ENCODE assay signal across 24 cellular contexts in genomic region chr6:44008821-44009370, GRCh38.
A peak's percentile ranks its signal among the peaks of the same experiment; 100 is the strongest.
DNase-seq lines count a peak whose midpoint lies in the region; ATAC-seq, FAIRE-seq and TF ChIP-seq lines count a peak whose summit lies in the region.
"Had no signal": no experiment of that assay in that cellular context is flagged by ENCODE, and none has a peak within 500 bp of the region (broad histone marks: within the 10 kb centered on the region; RNA-seq: fewer than 3 reads in every experiment).

No MANE protein-coding gene starts in this region.

- H3K4me2 ChIP-seq in osteoblast (ENCODE audit: insufficient read depth, low read length), result no peak overlapping the region

- ATAC-seq in activated CD4-positive, alpha-beta T cell treated with anti-CD3 and anti-CD28 coated beads for 36 hours, result no peak
- ATAC-seq: Panc1 had no signal

- no peak for FAIRE-seq in GM19239 (lab: Jason Lieb, UNC)
- FAIRE-seq: HTR-8/SVneo had no signal

- no TSS peak for BruUV-seq in Calu3 (replicated peaks; lab: Mats Ljungman, UMichigan)

- POLR2A ChIA-PET in activated CD4-positive, alpha-beta T cell treated with anti-CD3 and anti-CD28 coated beads, Interleukin-2, amount 10 ng/mL, durations not matched to agents 7 days and 5 days (lab: Charles Lee), result no interaction called here
- POLR2A ChIA-PET in activated CD4-positive, alpha-beta T cell treated with anti-CD3 and anti-CD28 coated beads for 36 hours (lab: Charles Lee), result interaction anchor here (0.6 kb wide), 1 partner anchor 296 kb away, joined by 3 read pairs; no protein-coding TSS in a partner anchor

- H3K4me1 Mint-ChIP-seq in activated CD4-positive, alpha-beta T cell treated with anti-CD3 and anti-CD28 coated beads, Interleukin-2, amount 10 ng/mL, durations not matched to agents 7 days and 5 days, result peaks cover 2% of the 10 kb centered on the region
- no peaks in the 10 kb centered on the region for H3K4me1 Mint-ChIP-seq in activated CD4-positive, alpha-beta T cell treated with anti-CD3 and anti-CD28 coated beads for 36 hours
- H3K4me1 Mint-ChIP-seq in Calu3 (ENCODE audit: low read depth, unreplicated experiment), result peaks cover 70% of the 10 kb centered on the region

- H3K27me3 ChIP-seq in osteoblast (ENCODE audit: insufficient read depth, low read length), result no peaks in the 10 kb centered on the region
- H3K27me3 ChIP-seq: BE2C, MG63 had no signal

- TF ChIP-seq CTCF in Calu3 (IDR thresholded peaks at IDR 0.05; ENCODE audit: unreplicated experiment) (no peak), coronary artery (IDR thresholded peaks at IDR 0.05) (no peak), osteoblast (IDR thresholded peaks at IDR 0.05; ENCODE audit: extremely low read depth, low read depth, low read length) (no peak)

- H3K27ac ChIP-seq in coronary artery (no peak overlapping the region), osteoblast (ENCODE audit: low read depth, low read length) (no peak overlapping the region)
- H3K27ac ChIP-seq: 22Rv1 had no signal

- no peaks in the 10 kb centered on the region for H3K9me3 Mint-ChIP-seq in activated CD4-positive, alpha-beta T cell treated with anti-CD3 and anti-CD28 coated beads, Interleukin-2, amount 10 ng/mL, durations not matched to agents 7 days and 5 days
- H3K9me3 Mint-ChIP-seq in activated CD4-positive, alpha-beta T cell treated with anti-CD3 and anti-CD28 coated beads for 36 hours (ENCODE audit: low read depth), result no peaks in the 10 kb centered on the region
- no peaks in the 10 kb centered on the region for H3K9me3 Mint-ChIP-seq in Calu3 (ENCODE audit: low read depth, unreplicated experiment)
- H3K9me3 Mint-ChIP-seq: CD4-positive, CD25-positive, alpha-beta regulatory T cell; IgD-negative memory B cell had no signal

- peaks cover 26% of the 10 kb centered on the region for H3K27me3 Mint-ChIP-seq in activated CD4-positive, alpha-beta T cell treated with anti-CD3 and anti-CD28 coated beads, Interleukin-2, amount 10 ng/mL, durations not matched to agents 7 days and 5 days
- peaks cover 14% of the 10 kb centered on the region for H3K27me3 Mint-ChIP-seq in activated CD4-positive, alpha-beta T cell treated with anti-CD3 and anti-CD28 coated beads for 36 hours
- no peaks in the 10 kb centered on the region for H3K27me3 Mint-ChIP-seq in Calu3 (ENCODE audit: unreplicated experiment)

- no peak for DNase-seq in activated CD4-positive, alpha-beta T cell treated with anti-CD3 and anti-CD28 coated beads, Interleukin-2, amount 10 ng/mL, durations not matched to agents 7 days and 5 days
- no peak for DNase-seq in activated CD4-positive, alpha-beta T cell treated with anti-CD3 and anti-CD28 coated beads for 36 hours
- DNase-seq in Calu3 (no peak), coronary artery (ENCODE audit: low spot score) (peak; percentile 38), osteoblast (ENCODE audit: insufficient read length, low spot score, missing footprints) (peak; percentile 31), superior temporal gyrus (ENCODE audit: extremely low spot score) (no peak), GM19239 (ENCODE audit: insufficient read length, low spot score) (no peak), foreskin melanocyte (no peak)
- DNase-seq: BE2C; CD4-positive, CD25-positive, alpha-beta regulatory T cell; COR-L47; DMS153; GF-D8; GOT3; Kasumi-1; MG63; NCI-H1048; NCI-H1436; NCI-H2029; NCI-H526 had no signal

- no peak overlapping the region for H3K4me3 Mint-ChIP-seq in activated CD4-positive, alpha-beta T cell treated with anti-CD3 and anti-CD28 coated beads, Interleukin-2, amount 10 ng/mL, durations not matched to agents 7 days and 5 days
- no peak overlapping the region for H3K4me3 Mint-ChIP-seq in activated CD4-positive, alpha-beta T cell treated with anti-CD3 and anti-CD28 coated beads for 36 hours
- no peak overlapping the region for H3K4me3 Mint-ChIP-seq in Calu3 (ENCODE audit: low read depth, unreplicated experiment)
- H3K4me3 Mint-ChIP-seq: IgD-negative memory B cell had no signal

- CTCF ChIA-PET in activated CD4-positive, alpha-beta T cell treated with anti-CD3 and anti-CD28 coated beads, Interleukin-2, amount 10 ng/mL, durations not matched to agents 7 days and 5 days (lab: Charles Lee), result interaction anchor here (1.0 kb wide), 1 partner anchor 19 kb away, joined by 3 read pairs; no protein-coding TSS in a partner anchor
- CTCF ChIA-PET in activated CD4-positive, alpha-beta T cell treated with anti-CD3 and anti-CD28 coated beads for 36 hours (lab: Charles Lee), result no interaction called here
- CTCF ChIA-PET in Calu3 (lab: Charles Lee), result interaction anchor here (0.5 to 4.3 kb wide), 5 partner anchors 8 to 135 kb away, joined by 3 to 33 read pairs (median 3); no protein-coding TSS in a partner anchor

- H3K4me3 ChIP-seq in coronary artery (no peak overlapping the region), osteoblast (ENCODE audit: insufficient read depth, low read length) (no peak overlapping the region)
- H3K4me3 ChIP-seq: MG63 had no signal

- intact Hi-C loops in activated CD4-positive, alpha-beta T cell treated with anti-CD3 and anti-CD28 coated beads for 36 hours (cut with DNase I, micrococcal nuclease), result no loop called here
- intact Hi-C loops in Calu3 (cut with micrococcal nuclease; ENCODE audit: unreplicated experiment), result loop anchor here (10.0 kb wide), 1 partner anchor 154 kb away; no protein-coding TSS in a partner anchor

- H3K79me2 ChIP-seq in osteoblast (ENCODE audit: insufficient read depth, low read length), result no peaks in the 10 kb centered on the region

- peak overlapping the region; percentile 46 for H3K27ac Mint-ChIP-seq in activated CD4-positive, alpha-beta T cell treated with anti-CD3 and anti-CD28 coated beads, Interleukin-2, amount 10 ng/mL, durations not matched to agents 7 days and 5 days
- no peak overlapping the region for H3K27ac Mint-ChIP-seq in activated CD4-positive, alpha-beta T cell treated with anti-CD3 and anti-CD28 coated beads for 36 hours
- H3K27ac Mint-ChIP-seq in Calu3 (ENCODE audit: unreplicated experiment), result peak overlapping the region; percentile 15
- H3K27ac Mint-ChIP-seq: CD4-positive, CD25-positive, alpha-beta regulatory T cell; IgD-negative memory B cell had no signal

- H3K4me1 ChIP-seq in osteoblast (ENCODE audit: insufficient read depth, low read length), result peaks cover 45% of the 10 kb centered on the region

- H3K36me3 ChIP-seq in osteoblast (ENCODE audit: insufficient read depth, low read length), result no peaks in the 10 kb centered on the region
- H3K36me3 ChIP-seq: BE2C, MG63 had no signal

- H2AFZ ChIP-seq in osteoblast (ENCODE audit: low read length), result no peak overlapping the region

- no peaks in the 10 kb centered on the region for H4K20me1 ChIP-seq in osteoblast (ENCODE audit: insufficient read depth, low read length)

- no peaks in the 10 kb centered on the region for H3K36me3 Mint-ChIP-seq in activated CD4-positive, alpha-beta T cell treated with anti-CD3 and anti-CD28 coated beads, Interleukin-2, amount 10 ng/mL, durations not matched to agents 7 days and 5 days (ENCODE audit: low read depth)
- H3K36me3 Mint-ChIP-seq in activated CD4-positive, alpha-beta T cell treated with anti-CD3 and anti-CD28 coated beads for 36 hours (ENCODE audit: low read depth), result no peaks in the 10 kb centered on the region
- peaks cover 69% of the 10 kb centered on the region for H3K36me3 Mint-ChIP-seq in Calu3 (ENCODE audit: insufficient read depth, unreplicated experiment)
- H3K36me3 Mint-ChIP-seq: IgD-negative memory B cell had no signal

- peaks cover 13% of the 10 kb centered on the region for H3K9me3 ChIP-seq in osteoblast (ENCODE audit: low read depth, low read length)
- H3K9me3 ChIP-seq: BE2C, MG63 had no signal

Comparison
In these comparisons a context has a peak if more than half of its experiments do, and no peak if none do; other contexts are left out.
1. DNase-seq: peak in coronary artery (single experiment) and osteoblast (single experiment); none in activated CD4-positive, alpha-beta T cell treated with anti-CD3 and anti-CD28 coated beads, Interleukin-2, amount 10 ng/mL, durations not matched to agents 7 days and 5 days (single experiment), activated CD4-positive, alpha-beta T cell treated with anti-CD3 and anti-CD28 coated beads for 36 hours (single experiment), Calu3 (single experiment), superior temporal gyrus (single experiment), GM19239 (single experiment) and foreskin melanocyte (single experiment).